ENCODE assay signal across 1 cellular context in genomic region chr9:128838338-128838737, GRCh38.
A peak's percentile ranks its signal among the peaks of the same experiment; 100 is the strongest.
TF ChIP-seq lines count a peak whose summit lies in the region.

No MANE protein-coding gene starts in this region.

TF ChIP-seq in HepG2, 621 proteins besides CTCF, POLR2A, EP300 and RAD21 (continued from another document and continues in another):
- TF ChIP-seq CREM (IDR thresholded peaks at IDR 0.05) = peak; percentile 59
- TF ChIP-seq CREM (CRISPR knock-in tag; IDR thresholded peaks at IDR 0.05) = no peak
- TF ChIP-seq SMYD3 (CRISPR knock-in tag; IDR thresholded peaks at IDR 0.05) = peak; percentile 70; the same call in 1 of the 2 replicates
- no peak for TF ChIP-seq LCORL (IDR thresholded peaks at IDR 0.05)
- peak; percentile 88 for TF ChIP-seq LCORL (CRISPR knock-in tag; IDR thresholded peaks at IDR 0.05)
- TF ChIP-seq, protein P1, sequence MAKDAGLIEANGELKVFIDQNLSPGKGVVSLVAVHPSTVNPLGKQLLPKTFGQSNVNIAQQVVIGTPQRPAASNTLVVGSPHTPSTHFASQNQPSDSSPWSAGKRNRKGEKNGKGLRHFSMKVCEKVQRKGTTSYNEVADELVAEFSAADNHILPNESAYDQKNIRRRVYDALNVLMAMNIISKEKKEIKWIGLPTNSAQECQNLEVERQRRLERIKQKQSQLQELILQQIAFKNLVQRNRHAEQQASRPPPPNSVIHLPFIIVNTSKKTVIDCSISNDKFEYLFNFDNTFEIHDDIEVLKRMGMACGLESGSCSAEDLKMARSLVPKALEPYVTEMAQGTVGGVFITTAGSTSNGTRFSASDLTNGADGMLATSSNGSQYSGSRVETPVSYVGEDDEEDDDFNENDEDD (CRISPR knock-in tag; IDR thresholded peaks at IDR 0.05; ENCODE audit: borderline replicate concordance) = peak; percentile 20; the same call in 1 of the 2 replicates
- no peak for TF ChIP-seq ZSCAN22 (CRISPR knock-in tag; IDR thresholded peaks at IDR 0.05)
- TF ChIP-seq PHF5A (CRISPR knock-in tag; IDR thresholded peaks at IDR 0.05; ENCODE audit: low read depth, unreplicated experiment) = peak; percentile 32
- TF ChIP-seq ARID3A (IDR thresholded peaks at IDR 0.05; ENCODE audit: low read depth, low read length) = peak; percentile 65
- no peak for TF ChIP-seq SOX6 (IDR thresholded peaks at IDR 0.05)
- TF ChIP-seq SOX6 (CRISPR knock-in tag; IDR thresholded peaks at IDR 0.05) = peak; percentile 96
- TF ChIP-seq, protein P2, sequence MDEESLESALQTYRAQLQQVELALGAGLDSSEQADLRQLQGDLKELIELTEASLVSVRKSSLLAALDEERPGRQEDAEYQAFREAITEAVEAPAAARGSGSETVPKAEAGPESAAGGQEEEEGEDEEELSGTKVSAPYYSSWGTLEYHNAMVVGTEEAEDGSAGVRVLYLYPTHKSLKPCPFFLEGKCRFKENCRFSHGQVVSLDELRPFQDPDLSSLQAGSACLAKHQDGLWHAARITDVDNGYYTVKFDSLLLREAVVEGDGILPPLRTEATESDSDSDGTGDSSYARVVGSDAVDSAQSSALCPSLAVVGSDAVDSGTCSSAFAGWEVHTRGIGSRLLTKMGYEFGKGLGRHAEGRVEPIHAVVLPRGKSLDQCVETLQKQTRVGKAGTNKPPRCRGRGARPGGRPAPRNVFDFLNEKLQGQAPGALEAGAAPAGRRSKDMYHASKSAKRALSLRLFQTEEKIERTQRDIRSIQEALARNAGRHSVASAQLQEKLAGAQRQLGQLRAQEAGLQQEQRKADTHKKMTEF (CRISPR knock-in tag; IDR thresholded peaks at IDR 0.05) = peak; percentile 71
- no peak for TF ChIP-seq ZNF207 (IDR thresholded peaks at IDR 0.05; ENCODE audit: borderline replicate concordance)
- peak; percentile 64 for TF ChIP-seq MIXL1 (CRISPR knock-in tag; IDR thresholded peaks at IDR 0.05)
- no peak for TF ChIP-seq ZNF781 (CRISPR knock-in tag; IDR thresholded peaks at IDR 0.05; ENCODE audit: borderline replicate concordance, not compliant biosample characterization)
- 0 out of 2 replicates have a peak, but pooled peaks have one; percentile 66 for TF ChIP-seq ZNF782 (CRISPR knock-in tag; IDR thresholded peaks at IDR 0.05; ENCODE audit: borderline replicate concordance)
- TF ChIP-seq ZMAT3 (CRISPR knock-in tag; conservative IDR thresholded peaks at IDR 0.05) = 0 out of 2 replicates have a peak, but pooled peaks have one; percentile 42
- TF ChIP-seq PPARG (CRISPR knock-in tag; conservative IDR thresholded peaks at IDR 0.05) = peak; percentile 82
- TF ChIP-seq, protein P3, sequence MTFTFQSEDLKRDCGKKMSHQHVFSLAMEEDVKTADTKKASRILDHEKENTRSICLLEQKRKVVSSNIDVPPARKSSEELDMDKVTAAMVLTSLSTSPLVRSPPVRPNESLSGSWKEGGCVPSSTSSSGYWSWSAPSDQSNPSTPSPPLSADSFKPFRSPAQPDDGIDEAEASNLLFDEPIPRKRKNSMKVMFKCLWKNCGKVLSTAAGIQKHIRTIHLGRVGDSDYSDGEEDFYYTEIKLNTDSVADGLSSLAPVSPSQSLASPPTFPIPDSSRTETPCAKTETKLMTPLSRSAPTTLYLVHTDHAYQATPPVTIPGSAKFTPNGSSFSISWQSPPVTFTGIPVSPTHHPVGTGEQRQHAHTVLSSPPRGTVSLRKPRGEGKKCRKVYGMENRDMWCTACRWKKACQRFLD (CRISPR knock-in tag; IDR thresholded peaks at IDR 0.05; ENCODE audit: borderline replicate concordance) = 0 out of 2 replicates have a peak, but pooled peaks have one; percentile 21
- no peak for TF ChIP-seq ZNF256 (CRISPR knock-in tag; conservative IDR thresholded peaks at IDR 0.05)
- TF ChIP-seq GABPB1 (CRISPR knock-in tag; IDR thresholded peaks at IDR 0.05) = no peak
- TF ChIP-seq ZSCAN29 (CRISPR knock-in tag; conservative IDR thresholded peaks at IDR 0.05) = peak; percentile 73; the same call in 1 of the 2 replicates
- TF ChIP-seq MLX (CRISPR knock-in tag; IDR thresholded peaks at IDR 0.05) = 0 out of 2 replicates have a peak, but pooled peaks have one; percentile 19
- TF ChIP-seq, protein P4, sequence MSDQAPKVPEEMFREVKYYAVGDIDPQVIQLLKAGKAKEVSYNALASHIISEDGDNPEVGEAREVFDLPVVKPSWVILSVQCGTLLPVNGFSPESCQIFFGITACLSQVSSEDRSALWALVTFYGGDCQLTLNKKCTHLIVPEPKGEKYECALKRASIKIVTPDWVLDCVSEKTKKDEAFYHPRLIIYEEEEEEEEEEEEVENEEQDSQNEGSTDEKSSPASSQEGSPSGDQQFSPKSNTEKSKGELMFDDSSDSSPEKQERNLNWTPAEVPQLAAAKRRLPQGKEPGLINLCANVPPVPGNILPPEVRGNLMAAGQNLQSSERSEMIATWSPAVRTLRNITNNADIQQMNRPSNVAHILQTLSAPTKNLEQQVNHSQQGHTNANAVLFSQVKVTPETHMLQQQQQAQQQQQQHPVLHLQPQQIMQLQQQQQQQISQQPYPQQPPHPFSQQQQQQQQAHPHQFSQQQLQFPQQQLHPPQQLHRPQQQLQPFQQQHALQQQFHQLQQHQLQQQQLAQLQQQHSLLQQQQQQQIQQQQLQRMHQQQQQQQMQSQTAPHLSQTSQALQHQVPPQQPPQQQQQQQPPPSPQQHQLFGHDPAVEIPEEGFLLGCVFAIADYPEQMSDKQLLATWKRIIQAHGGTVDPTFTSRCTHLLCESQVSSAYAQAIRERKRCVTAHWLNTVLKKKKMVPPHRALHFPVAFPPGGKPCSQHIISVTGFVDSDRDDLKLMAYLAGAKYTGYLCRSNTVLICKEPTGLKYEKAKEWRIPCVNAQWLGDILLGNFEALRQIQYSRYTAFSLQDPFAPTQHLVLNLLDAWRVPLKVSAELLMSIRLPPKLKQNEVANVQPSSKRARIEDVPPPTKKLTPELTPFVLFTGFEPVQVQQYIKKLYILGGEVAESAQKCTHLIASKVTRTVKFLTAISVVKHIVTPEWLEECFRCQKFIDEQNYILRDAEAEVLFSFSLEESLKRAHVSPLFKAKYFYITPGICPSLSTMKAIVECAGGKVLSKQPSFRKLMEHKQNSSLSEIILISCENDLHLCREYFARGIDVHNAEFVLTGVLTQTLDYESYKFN (CRISPR knock-in tag; conservative IDR thresholded peaks at IDR 0.05) = peak; percentile 92
- TF ChIP-seq HHEX (CRISPR knock-in tag; IDR thresholded peaks at IDR 0.05) = peak; percentile 90
- TF ChIP-seq ZNF569 (CRISPR knock-in tag; IDR thresholded peaks at IDR 0.05; ENCODE audit: borderline replicate concordance) = no peak
- 0 out of 2 replicates have a peak, but pooled peaks have one; percentile 14 for TF ChIP-seq ZBTB33 (CRISPR knock-in tag; IDR thresholded peaks at IDR 0.05)
- peak; percentile 74; the same call in 1 of the 2 replicates for TF ChIP-seq THRA (CRISPR knock-in tag; IDR thresholded peaks at IDR 0.05; ENCODE audit: borderline replicate concordance)
- no peak for TF ChIP-seq PLRG1 (conservative IDR thresholded peaks at IDR 0.05)
- TF ChIP-seq KAT8 (CRISPR knock-in tag; IDR thresholded peaks at IDR 0.05) = peak; percentile 48; the same call in 1 of the 2 replicates
- TF ChIP-seq ZBTB2 (CRISPR knock-in tag; IDR thresholded peaks at IDR 0.05; ENCODE audit: low read depth) = no peak
- TF ChIP-seq, protein P5, sequence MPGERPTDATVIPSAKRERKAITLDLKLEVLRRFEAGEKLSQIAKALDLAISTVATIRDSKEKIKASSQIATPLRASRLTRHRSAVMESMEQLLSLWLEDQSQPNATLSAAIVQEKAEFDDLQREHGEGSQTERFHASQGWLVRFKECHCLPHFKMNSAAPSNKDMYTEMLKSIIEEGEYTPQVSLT (CRISPR knock-in tag; IDR thresholded peaks at IDR 0.05; ENCODE audit: borderline replicate concordance, low read depth) = 0 out of 2 replicates have a peak, but pooled peaks have one; percentile 59
- TF ChIP-seq MAX (IDR thresholded peaks at IDR 0.05) = peak; percentile 84
- no peak for TF ChIP-seq SMAD3 (CRISPR knock-in tag; IDR thresholded peaks at IDR 0.05)
- no peak for TF ChIP-seq MXI1 (IDR thresholded peaks at IDR 0.05; ENCODE audit: borderline replicate concordance, low read depth, low read length)
- TF ChIP-seq, protein P6, sequence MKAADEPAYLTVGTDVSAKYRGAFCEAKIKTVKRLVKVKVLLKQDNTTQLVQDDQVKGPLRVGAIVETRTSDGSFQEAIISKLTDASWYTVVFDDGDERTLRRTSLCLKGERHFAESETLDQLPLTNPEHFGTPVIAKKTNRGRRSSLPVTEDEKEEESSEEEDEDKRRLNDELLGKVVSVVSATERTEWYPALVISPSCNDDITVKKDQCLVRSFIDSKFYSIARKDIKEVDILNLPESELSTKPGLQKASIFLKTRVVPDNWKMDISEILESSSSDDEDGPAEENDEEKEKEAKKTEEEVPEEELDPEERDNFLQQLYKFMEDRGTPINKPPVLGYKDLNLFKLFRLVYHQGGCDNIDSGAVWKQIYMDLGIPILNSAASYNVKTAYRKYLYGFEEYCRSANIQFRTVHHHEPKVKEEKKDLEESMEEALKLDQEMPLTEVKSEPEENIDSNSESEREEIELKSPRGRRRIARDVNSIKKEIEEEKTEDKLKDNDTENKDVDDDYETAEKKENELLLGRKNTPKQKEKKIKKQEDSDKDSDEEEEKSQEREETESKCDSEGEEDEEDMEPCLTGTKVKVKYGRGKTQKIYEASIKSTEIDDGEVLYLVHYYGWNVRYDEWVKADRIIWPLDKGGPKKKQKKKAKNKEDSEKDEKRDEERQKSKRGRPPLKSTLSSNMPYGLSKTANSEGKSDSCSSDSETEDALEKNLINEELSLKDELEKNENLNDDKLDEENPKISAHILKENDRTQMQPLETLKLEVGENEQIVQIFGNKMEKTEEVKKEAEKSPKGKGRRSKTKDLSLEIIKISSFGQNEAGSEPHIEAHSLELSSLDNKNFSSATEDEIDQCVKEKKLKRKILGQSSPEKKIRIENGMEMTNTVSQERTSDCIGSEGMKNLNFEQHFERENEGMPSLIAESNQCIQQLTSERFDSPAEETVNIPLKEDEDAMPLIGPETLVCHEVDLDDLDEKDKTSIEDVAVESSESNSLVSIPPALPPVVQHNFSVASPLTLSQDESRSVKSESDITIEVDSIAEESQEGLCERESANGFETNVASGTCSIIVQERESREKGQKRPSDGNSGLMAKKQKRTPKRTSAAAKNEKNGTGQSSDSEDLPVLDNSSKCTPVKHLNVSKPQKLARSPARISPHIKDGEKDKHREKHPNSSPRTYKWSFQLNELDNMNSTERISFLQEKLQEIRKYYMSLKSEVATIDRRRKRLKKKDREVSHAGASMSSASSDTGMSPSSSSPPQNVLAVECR (CRISPR knock-in tag; IDR thresholded peaks at IDR 0.05; ENCODE audit: borderline replicate concordance) = peak; percentile 44; the same call in 1 of the 2 replicates
- peak; percentile 56; the same call in 1 of the 2 replicates for TF ChIP-seq NCOR1 (IDR thresholded peaks at IDR 0.05; ENCODE audit: borderline replicate concordance, low read length)
- TF ChIP-seq SMAD1 (CRISPR knock-in tag; IDR thresholded peaks at IDR 0.05; ENCODE audit: borderline replicate concordance, low read depth) = no peak
- TF ChIP-seq HES4 (CRISPR knock-in tag; IDR thresholded peaks at IDR 0.05; ENCODE audit: borderline replicate concordance) = no peak
- TF ChIP-seq POGZ (CRISPR knock-in tag; IDR thresholded peaks at IDR 0.05) = no peak
- TF ChIP-seq ZNF136 (CRISPR knock-in tag; IDR thresholded peaks at IDR 0.05; ENCODE audit: low read depth) = no peak
